ENCODE assay signal across 19 cellular contexts in genomic region chr3:31936661-31937060, GRCh38. TPM values are rescaled to one million over a fixed set of nuclear protein-coding genes. Genes with fewer than 3 reads are reported as not detected.
DNase-seq lines count a peak whose midpoint lies in the region; ATAC-seq, FAIRE-seq and TF ChIP-seq lines count a peak whose summit lies in the region.
"Had no signal": no experiment of that assay in that cellular context is flagged by ENCODE, and none has a peak within 500 bp of the region (broad histone marks: within the 10 kb centered on the region; RNA-seq: fewer than 3 reads in every experiment).

No MANE protein-coding gene starts in this region.

- H3K36me3 Mint-ChIP-seq in activated T-helper 2 cell treated with anti-CD3 and anti-CD28 coated beads, Interferon-gamma antibody, Interleukin-2, Interleukin-4, amounts not matched to agents 10 μg/mL and 5 μg/mL and 100 μg/mL, durations not matched to agents 14 hours and 24 hours and 36 hours (ENCODE audit: low read depth): no peaks in the 10 kb centered on the region
- H3K36me3 Mint-ChIP-seq: CD4-positive, alpha-beta memory T cell; natural killer cell treated with Interleukin-12 subunit alpha and Interleukin-12 subunit beta and Interleukin-15 and Interleukin-18, amount 100 ng/mL, for 72 hours had no signal

- ATAC-seq in stimulated activated naive CD8-positive, alpha-beta T cell treated with anti-CD3 and anti-CD28 coated beads, Interleukin-15, Interleukin-2, amounts not matched to agents 100 U/mL and 50 U/mL, for 24 hours: peak; percentile 43
- ATAC-seq in stimulated activated naive CD8-positive, alpha-beta T cell treated with anti-CD3 and anti-CD28 coated beads, Interleukin-15, amount 100 ng/mL, for 72 hours: no peak
- no peak for ATAC-seq in GM18868 (IDR thresholded peaks at IDR 0.05; ENCODE audit: unreplicated experiment)
- ATAC-seq: activated CD8-positive, alpha-beta T cell treated with anti-CD3 and anti-CD28 coated beads, Interleukin-2, amount 10 ng/mL, durations not matched to agents 7 days and 5 days; natural killer cell treated with Interleukin-12 subunit alpha and Interleukin-12 subunit beta and Interleukin-15 and Interleukin-18, amount 100 ng/mL, for 72 hours; psoas muscle had no signal

- no peak for DNase-seq in stimulated activated naive CD8-positive, alpha-beta T cell treated with anti-CD3 and anti-CD28 coated beads, Interleukin-15, Interleukin-2, amounts not matched to agents 100 U/mL and 50 U/mL, for 24 hours
- no peak for DNase-seq in stimulated activated naive CD8-positive, alpha-beta T cell treated with anti-CD3 and anti-CD28 coated beads, Interleukin-15, amount 100 ng/mL, for 72 hours
- DNase-seq in activated T-helper 2 cell treated with anti-CD3 and anti-CD28 coated beads, Interferon-gamma antibody, Interleukin-2, Interleukin-4, amounts not matched to agents 10 μg/mL and 5 μg/mL and 100 μg/mL, durations not matched to agents 14 hours and 24 hours and 36 hours (ENCODE audit: low spot score): no peak
- DNase-seq in kidney tubule cell (ENCODE audit: low spot score) (peak; percentile 45), D721Med (ENCODE audit: insufficient read length, low spot score) (no peak), HT-29 (ENCODE audit: low spot score) (no peak), superior temporal gyrus (ENCODE audit: extremely low spot score) (no peak)
- DNase-seq: activated CD8-positive, alpha-beta T cell treated with anti-CD3 and anti-CD28 coated beads, Interleukin-2, amount 10 ng/mL, durations not matched to agents 7 days and 5 days; caudate nucleus; CD4-positive, alpha-beta memory T cell; DMS53; heart left ventricle; NCI-H1417; psoas muscle; stimulated activated naive CD4-positive, alpha-beta T cell; upper lobe of left lung had no signal

- TF ChIP-seq CTCF in D721Med (IDR thresholded peaks at IDR 0.05; ENCODE audit: insufficient read depth, missing control alignments): no peak

- H3K27ac Mint-ChIP-seq in stimulated activated naive CD8-positive, alpha-beta T cell treated with anti-CD3 and anti-CD28 coated beads, Interleukin-15, amount 100 ng/mL, for 72 hours: no peak overlapping the region
- peak overlapping the region; percentile 44 for H3K27ac Mint-ChIP-seq in activated T-helper 2 cell treated with anti-CD3 and anti-CD28 coated beads, Interferon-gamma antibody, Interleukin-2, Interleukin-4, amounts not matched to agents 10 μg/mL and 5 μg/mL and 100 μg/mL, durations not matched to agents 14 hours and 24 hours and 36 hours
- H3K27ac Mint-ChIP-seq: activated CD8-positive, alpha-beta T cell treated with anti-CD3 and anti-CD28 coated beads, Interleukin-2, amount 10 ng/mL, durations not matched to agents 7 days and 5 days; CD4-positive, alpha-beta memory T cell; natural killer cell treated with Interleukin-12 subunit alpha and Interleukin-12 subunit beta and Interleukin-15 and Interleukin-18, amount 100 ng/mL, for 72 hours had no signal

- no peaks in the 10 kb centered on the region for H3K4me1 Mint-ChIP-seq in stimulated activated naive CD8-positive, alpha-beta T cell treated with anti-CD3 and anti-CD28 coated beads, Interleukin-15, amount 100 ng/mL, for 72 hours
- H3K4me1 Mint-ChIP-seq in activated T-helper 2 cell treated with anti-CD3 and anti-CD28 coated beads, Interferon-gamma antibody, Interleukin-2, Interleukin-4, amounts not matched to agents 10 μg/mL and 5 μg/mL and 100 μg/mL, durations not matched to agents 14 hours and 24 hours and 36 hours (ENCODE audit: low read depth): peaks cover 10% of the 10 kb centered on the region
- H3K4me1 Mint-ChIP-seq: CD4-positive, alpha-beta memory T cell had no signal

- no peak overlapping the region for H3K4me3 Mint-ChIP-seq in stimulated activated naive CD8-positive, alpha-beta T cell treated with anti-CD3 and anti-CD28 coated beads, Interleukin-15, amount 100 ng/mL, for 72 hours
- H3K4me3 Mint-ChIP-seq in activated T-helper 2 cell treated with anti-CD3 and anti-CD28 coated beads, Interferon-gamma antibody, Interleukin-2, Interleukin-4, amounts not matched to agents 10 μg/mL and 5 μg/mL and 100 μg/mL, durations not matched to agents 14 hours and 24 hours and 36 hours (ENCODE audit: low read depth): no peak overlapping the region
- H3K4me3 Mint-ChIP-seq: activated CD8-positive, alpha-beta T cell treated with anti-CD3 and anti-CD28 coated beads, Interleukin-2, amount 10 ng/mL, durations not matched to agents 7 days and 5 days; CD4-positive, alpha-beta memory T cell; natural killer cell treated with Interleukin-12 subunit alpha and Interleukin-12 subunit beta and Interleukin-15 and Interleukin-18, amount 100 ng/mL, for 72 hours had no signal

- FAIRE-seq in D721Med (lab: Jason Lieb, UNC): no peak
- FAIRE-seq: HTR-8/SVneo had no signal

- intact Hi-C loops in activated T-helper 2 cell treated with anti-CD3 and anti-CD28 coated beads, Interferon-gamma antibody, Interleukin-2, Interleukin-4, amounts not matched to agents 10 μg/mL and 5 μg/mL and 100 μg/mL, durations not matched to agents 14 hours and 24 hours and 36 hours (cut with micrococcal nuclease): loop anchor here (1.0 kb wide), 1 partner anchor 9 kb away; no protein-coding TSS in a partner anchor

- no peaks in the 10 kb centered on the region for H3K27me3 Mint-ChIP-seq in stimulated activated naive CD8-positive, alpha-beta T cell treated with anti-CD3 and anti-CD28 coated beads, Interleukin-15, amount 100 ng/mL, for 72 hours
- H3K27me3 Mint-ChIP-seq in activated T-helper 2 cell treated with anti-CD3 and anti-CD28 coated beads, Interferon-gamma antibody, Interleukin-2, Interleukin-4, amounts not matched to agents 10 μg/mL and 5 μg/mL and 100 μg/mL, durations not matched to agents 14 hours and 24 hours and 36 hours (ENCODE audit: low read depth): peaks cover 3% of the 10 kb centered on the region
- H3K27me3 Mint-ChIP-seq: CD4-positive, alpha-beta memory T cell had no signal

- H3K9me3 Mint-ChIP-seq in stimulated activated naive CD8-positive, alpha-beta T cell treated with anti-CD3 and anti-CD28 coated beads, Interleukin-15, amount 100 ng/mL, for 72 hours: no peaks in the 10 kb centered on the region
- H3K9me3 Mint-ChIP-seq in activated T-helper 2 cell treated with anti-CD3 and anti-CD28 coated beads, Interferon-gamma antibody, Interleukin-2, Interleukin-4, amounts not matched to agents 10 μg/mL and 5 μg/mL and 100 μg/mL, durations not matched to agents 14 hours and 24 hours and 36 hours: no peaks in the 10 kb centered on the region
- H3K9me3 Mint-ChIP-seq: CD4-positive, alpha-beta memory T cell; natural killer cell treated with Interleukin-12 subunit alpha and Interleukin-12 subunit beta and Interleukin-15 and Interleukin-18, amount 100 ng/mL, for 72 hours had no signal

RNA-seq across cellular contexts. Expression of gene OSBPL10, which starts 44.4 kb away (rescaled TPM):
- 42.5 and 47.6 TPM in 2 replicates for total RNA-seq in activated T-helper 2 cell treated with anti-CD3 and anti-CD28 coated beads, Interferon-gamma antibody, Interleukin-2, Interleukin-4, amounts not matched to agents 10 μg/mL and 5 μg/mL and 100 μg/mL, durations not matched to agents 14 hours and 24 hours and 36 hours
- total RNA-seq in HT-29 (2014; rRNA removed; shearing (Covaris generic)): 38.2 and 65.1 TPM in 2 replicates
- total RNA-seq: CD4-positive, alpha-beta memory T cell had no signal

RNA-seq across cellular contexts. Expression of gene ZNF860, which starts 44.9 kb away (rescaled TPM):
- 1.8 and 2.0 TPM in 2 replicates for total RNA-seq in activated T-helper 2 cell treated with anti-CD3 and anti-CD28 coated beads, Interferon-gamma antibody, Interleukin-2, Interleukin-4, amounts not matched to agents 10 μg/mL and 5 μg/mL and 100 μg/mL, durations not matched to agents 14 hours and 24 hours and 36 hours
- 3.9 and 7.5 TPM in 2 replicates for total RNA-seq in HT-29 (2014; rRNA removed; shearing (Covaris generic))
- total RNA-seq: activated CD8-positive, alpha-beta T cell treated with anti-CD3 and anti-CD28 coated beads, Interleukin-2, amount 10 ng/mL, durations not matched to agents 7 days and 5 days; CD4-positive, alpha-beta memory T cell; natural killer cell treated with Interleukin-12 subunit alpha and Interleukin-12 subunit beta and Interleukin-15 and Interleukin-18, amount 100 ng/mL, for 72 hours; psoas muscle had no signal
